15 cellular contexts compared by ENCODE assay signal in the genomic region with DNA sequence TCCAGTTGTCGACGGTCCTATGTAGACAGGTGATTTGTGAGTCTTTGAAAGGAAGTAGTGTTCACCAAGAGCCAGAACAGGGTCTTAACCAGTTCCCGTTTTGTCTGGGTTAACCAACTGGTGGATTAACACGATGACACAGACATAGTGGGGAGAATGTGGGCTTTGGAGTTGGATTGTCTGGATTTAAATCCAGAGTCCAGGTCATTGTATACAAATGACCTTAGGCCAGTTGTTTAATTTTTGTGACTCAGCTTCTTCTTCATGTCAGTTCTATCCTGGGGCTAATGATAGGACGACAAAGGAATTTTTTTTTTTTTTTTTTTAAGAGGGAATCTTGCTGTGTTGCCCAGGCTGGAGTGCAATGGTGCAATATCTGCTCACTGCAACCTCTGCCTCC.
"Had no signal": no experiment of that assay in that cellular context is flagged by ENCODE, and none has a peak within 500 bp of the region (broad histone marks: within the 10 kb centered on the region; RNA-seq: fewer than 3 reads in every experiment).

No MANE protein-coding gene starts in this region.

- H3K4me3 ChIP-seq: heart left ventricle, lung had no signal

- H3K27me3 Mint-ChIP-seq: activated naive CD8-positive, alpha-beta T cell; naive B cell had no signal

- H3K9ac ChIP-seq: parathyroid adenoma had no signal

- H3K4me3 Mint-ChIP-seq: activated naive CD8-positive, alpha-beta T cell; naive B cell; stimulated activated effector memory CD8-positive, alpha-beta T cell treated with anti-CD3 and anti-CD28 coated beads, Interleukin-12 subunit alpha, Interleukin-12 subunit beta, amount 100 ng/mL, for 72 hours had no signal

- H3K9me3 Mint-ChIP-seq: naive B cell; stimulated activated effector memory CD8-positive, alpha-beta T cell treated with anti-CD3 and anti-CD28 coated beads, Interleukin-12 subunit alpha, Interleukin-12 subunit beta, amount 100 ng/mL, for 72 hours had no signal

- H3K36me3 ChIP-seq: heart left ventricle had no signal

- DNase-seq: activated CD4-positive, alpha-beta T cell treated with anti-CD3 and anti-CD28 coated beads, Interleukin-2, amount 50 U/mL, for 4 hours; activated CD4-positive, CD25-positive, alpha-beta regulatory T cell treated with anti-CD3 and anti-CD28 coated beads, Interleukin-2, amount 50 U/mL, for 72 hours; activated gamma-delta T cell; activated T-cell treated with anti-CD3 and anti-CD28 coated beads, Interleukin-2, amount 50 U/mL, for 48 hours; foreskin keratinocyte; heart left ventricle; left colon; naive B cell; retina; small intestine; substantia nigra had no signal

- H3K36me3 Mint-ChIP-seq: stimulated activated effector memory CD8-positive, alpha-beta T cell treated with anti-CD3 and anti-CD28 coated beads, Interleukin-12 subunit alpha, Interleukin-12 subunit beta, amount 100 ng/mL, for 72 hours had no signal

- H2AFZ ChIP-seq: parathyroid adenoma had no signal

- H3K27ac ChIP-seq: foreskin keratinocyte, parathyroid adenoma had no signal

- H3K27ac Mint-ChIP-seq: activated naive CD8-positive, alpha-beta T cell had no signal

- H3K9me3 ChIP-seq: heart left ventricle had no signal

- H3K27me3 ChIP-seq: foreskin keratinocyte, heart left ventricle had no signal

- FAIRE-seq: small intestine had no signal
